Comparison of ENCODE assay signal across 1 cellular context in the genomic region with DNA sequence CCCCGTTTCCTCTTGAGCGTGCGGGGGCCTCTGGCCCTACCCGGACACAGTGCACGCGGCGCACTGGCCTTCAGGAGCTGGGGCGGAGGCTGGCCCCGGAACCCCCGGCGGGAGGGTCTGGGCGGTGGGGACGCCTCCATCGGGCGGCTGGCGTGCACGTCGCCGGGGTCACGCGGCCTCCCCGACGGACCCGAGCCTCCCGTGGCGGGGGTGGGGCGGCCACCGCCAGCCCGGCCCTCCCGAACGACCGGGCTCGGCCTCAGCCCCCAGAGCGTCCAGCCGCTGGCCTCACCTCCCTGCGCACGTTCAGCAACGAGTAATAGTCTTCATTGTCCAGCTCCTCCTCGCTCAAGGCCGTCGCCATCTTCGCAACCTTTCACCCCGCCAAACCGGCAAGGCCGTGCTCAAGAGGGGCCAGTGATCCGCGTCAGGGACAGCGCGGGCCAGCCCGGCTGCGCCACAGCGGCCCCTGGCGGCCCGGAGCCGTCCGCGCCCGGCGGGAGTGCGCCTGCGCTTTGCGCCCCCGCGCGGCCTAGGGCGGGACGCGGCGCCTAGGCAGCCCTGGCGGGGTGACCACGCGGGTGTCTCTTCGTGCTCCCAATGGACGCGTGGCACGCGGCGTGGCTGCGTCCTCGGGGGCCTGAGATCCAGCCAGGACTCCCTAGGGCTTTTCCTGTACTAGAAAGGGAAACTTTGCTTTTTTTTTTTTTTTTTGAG.
TF ChIP-seq lines count a peak whose summit lies in the region.

A gene with protein sequence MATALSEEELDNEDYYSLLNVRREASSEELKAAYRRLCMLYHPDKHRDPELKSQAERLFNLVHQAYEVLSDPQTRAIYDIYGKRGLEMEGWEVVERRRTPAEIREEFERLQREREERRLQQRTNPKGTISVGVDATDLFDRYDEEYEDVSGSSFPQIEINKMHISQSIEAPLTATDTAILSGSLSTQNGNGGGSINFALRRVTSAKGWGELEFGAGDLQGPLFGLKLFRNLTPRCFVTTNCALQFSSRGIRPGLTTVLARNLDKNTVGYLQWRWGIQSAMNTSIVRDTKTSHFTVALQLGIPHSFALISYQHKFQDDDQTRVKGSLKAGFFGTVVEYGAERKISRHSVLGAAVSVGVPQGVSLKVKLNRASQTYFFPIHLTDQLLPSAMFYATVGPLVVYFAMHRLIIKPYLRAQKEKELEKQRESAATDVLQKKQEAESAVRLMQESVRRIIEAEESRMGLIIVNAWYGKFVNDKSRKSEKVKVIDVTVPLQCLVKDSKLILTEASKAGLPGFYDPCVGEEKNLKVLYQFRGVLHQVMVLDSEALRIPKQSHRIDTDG (minus strand): TSS at position 380 of the 717 bp plus-strand sequence. CDS start 16 bp downstream, at position 364.

TF ChIP-seq in SK-N-SH treated with all-trans-retinoic acid at 6 μM for 48 hours, 23 proteins besides CTCF, POLR2A, EP300 and RAD21 (continued from another document):
- no peak for TF ChIP-seq ISL1 (CRISPR knock-in tag; IDR thresholded peaks at IDR 0.05)
- TF ChIP-seq ESRRG (CRISPR knock-in tag; IDR thresholded peaks at IDR 0.05): no peak
- TF ChIP-seq, protein P1, sequence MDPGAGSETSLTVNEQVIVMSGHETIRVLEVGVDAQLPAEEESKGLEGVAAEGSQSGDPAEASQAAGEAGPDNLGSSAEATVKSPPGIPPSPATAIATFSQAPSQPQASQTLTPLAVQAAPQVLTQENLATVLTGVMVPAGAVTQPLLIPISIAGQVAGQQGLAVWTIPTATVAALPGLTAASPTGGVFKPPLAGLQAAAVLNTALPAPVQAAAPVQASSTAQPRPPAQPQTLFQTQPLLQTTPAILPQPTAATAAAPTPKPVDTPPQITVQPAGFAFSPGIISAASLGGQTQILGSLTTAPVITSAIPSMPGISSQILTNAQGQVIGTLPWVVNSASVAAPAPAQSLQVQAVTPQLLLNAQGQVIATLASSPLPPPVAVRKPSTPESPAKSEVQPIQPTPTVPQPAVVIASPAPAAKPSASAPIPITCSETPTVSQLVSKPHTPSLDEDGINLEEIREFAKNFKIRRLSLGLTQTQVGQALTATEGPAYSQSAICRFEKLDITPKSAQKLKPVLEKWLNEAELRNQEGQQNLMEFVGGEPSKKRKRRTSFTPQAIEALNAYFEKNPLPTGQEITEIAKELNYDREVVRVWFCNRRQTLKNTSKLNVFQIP (CRISPR knock-in tag; IDR thresholded peaks at IDR 0.05; ENCODE audit: borderline replicate concordance, low read depth): no peak
- 0 out of 2 replicates have a peak, but pooled peaks have one; percentile 60 for TF ChIP-seq ZC3H10 (CRISPR knock-in tag; IDR thresholded peaks at IDR 0.05)
- TF ChIP-seq BACH2 (CRISPR knock-in tag; IDR thresholded peaks at IDR 0.05; ENCODE audit: borderline replicate concordance): no peak
